17 cellular contexts compared by ENCODE assay signal in genomic region chr2:44430340-44430739, GRCh38.
A peak's percentile ranks its signal among the peaks of the same experiment; 100 is the strongest.
DNase-seq lines count a peak whose midpoint lies in the region; ATAC-seq and TF ChIP-seq lines count a peak whose summit lies in the region.
"Had no signal": no experiment of that assay in that cellular context is flagged by ENCODE, and none has a peak within 500 bp of the region (broad histone marks: within the 10 kb centered on the region; RNA-seq: fewer than 3 reads in every experiment).

No MANE protein-coding gene starts in this region.

- H3K9me3 ChIP-seq in ectodermal cell (ENCODE audit: control insufficient read depth, low read length) = no peaks in the 10 kb centered on the region
- peaks cover 4% of the 10 kb centered on the region for H3K9me3 ChIP-seq in neural progenitor cell (ENCODE audit: low read depth)
- H3K9me3 ChIP-seq: HAP-1 had no signal

- peaks cover 74% of the 10 kb centered on the region for H3F3A ChIP-seq in neural progenitor cell (ENCODE audit: low read depth)

- H3K4me3 ChIP-seq in ectodermal cell (ENCODE audit: insufficient read depth, low read depth, low read length) (no peak overlapping the region), neural progenitor cell (peak overlapping the region; percentile 4)
- H3K4me3 ChIP-seq: BLaER1 treated with 17β-estradiol and CSF1 and Interleukin-3, amounts not matched to agents 10 nM and 100 nM; HAP-1 had no signal

- H3K27ac Mint-ChIP-seq in neural progenitor cell = no peak overlapping the region
- H3K27ac Mint-ChIP-seq: T-helper 2 cell treated with Interferon-gamma antibody and Interleukin-4, amounts not matched to agents 5 μg/mL and 100 μg/mL, for 36 hours had no signal

- H3K36me3 ChIP-seq in ectodermal cell (ENCODE audit: control insufficient read depth, insufficient read depth, low read length) (no peaks in the 10 kb centered on the region), neural progenitor cell (peaks cover 4% of the 10 kb centered on the region)
- H3K36me3 ChIP-seq: BLaER1 treated with 17β-estradiol and CSF1 and Interleukin-3, amounts not matched to agents 10 nM and 100 nM; HAP-1 had no signal

- H3K79me2 ChIP-seq in neural progenitor cell (ENCODE audit: low read depth) = peaks cover 37% of the 10 kb centered on the region

- H3K4me1 Mint-ChIP-seq in neural progenitor cell = peaks cover 7% of the 10 kb centered on the region

- DNase-seq in NCI-H1105 treated with DMSO at 0.1 percent for 48 hours (lab: John Stamatoyannopoulos, UW) = peak; percentile 38
- DNase-seq in NCI-H1105 (lab: John Stamatoyannopoulos, UW) = no peak
- peak; percentile 50 for DNase-seq in NCI-H1436 treated with DMSO at 0.1 percent for 48 hours (lab: John Stamatoyannopoulos, UW)
- DNase-seq in neural progenitor cell (ENCODE audit: low spot score) = peak; percentile 79
- no peak for DNase-seq in NOMO-1 treated with dmso at 0.1 percent for 144 hours (lab: John Stamatoyannopoulos, UW; ENCODE audit: unreplicated experiment)
- DNase-seq in NCI-H2227 (lab: John Stamatoyannopoulos, UW; ENCODE audit: unreplicated experiment) = no peak
- DNase-seq: DMS 273 treated with DMSO at 0.1 percent for 48 hours, NCI-H187 treated with DMSO at 0.1 percent for 48 hours, NCI-H345, NCI-H526 treated with DMSO at 0.1 percent for 48 hours, SW 1271 had no signal

- peak overlapping the region; percentile 29 for H3K27ac ChIP-seq in ectodermal cell (ENCODE audit: insufficient read depth, low read depth, low read length, poor library complexity, severe bottlenecking)
- peak overlapping the region; percentile 96 for H3K27ac ChIP-seq in neural progenitor cell
- H3K27ac ChIP-seq: 22Rv1; BLaER1 treated with 17β-estradiol and CSF1 and Interleukin-3, amounts not matched to agents 10 nM and 100 nM had no signal

- H3K27me3 ChIP-seq in ectodermal cell (ENCODE audit: control insufficient read depth, insufficient read depth, low read length, poor library complexity, severe bottlenecking) (no peaks in the 10 kb centered on the region), neural progenitor cell (no peaks in the 10 kb centered on the region)
- H3K27me3 ChIP-seq: BLaER1 treated with 17β-estradiol and CSF1 and Interleukin-3, amounts not matched to agents 10 nM and 100 nM had no signal

- H3K9me3 Mint-ChIP-seq in neural progenitor cell = peaks cover 8% of the 10 kb centered on the region
- H3K9me3 Mint-ChIP-seq: T-helper 2 cell treated with Interferon-gamma antibody and Interleukin-4, amounts not matched to agents 5 μg/mL and 100 μg/mL, for 36 hours had no signal

- WGBS in ectodermal cell, 2 experiments = 0% methylated on average over 1 of the region's 1 CpG; no CpG with 5 or more reads in 1 of the 2 experiments

- no peak overlapping the region for H3K4me3 Mint-ChIP-seq in neural progenitor cell
- H3K4me3 Mint-ChIP-seq: T-helper 2 cell treated with Interferon-gamma antibody and Interleukin-4, amounts not matched to agents 5 μg/mL and 100 μg/mL, for 36 hours had no signal

- no peaks in the 10 kb centered on the region for H4K20me1 ChIP-seq in neural progenitor cell (ENCODE audit: low read depth)
- H4K20me1 ChIP-seq: BLaER1 treated with 17β-estradiol and CSF1 and Interleukin-3, amounts not matched to agents 10 nM and 100 nM had no signal

- no peak overlapping the region for H3K9ac ChIP-seq in neural progenitor cell
- H3K9ac ChIP-seq: BLaER1 treated with 17β-estradiol and CSF1 and Interleukin-3, amounts not matched to agents 10 nM and 100 nM had no signal

- peaks cover 20% of the 10 kb centered on the region for H3K4me1 ChIP-seq in ectodermal cell (ENCODE audit: control insufficient read depth, insufficient read depth, low read length)
- peaks cover 56% of the 10 kb centered on the region for H3K4me1 ChIP-seq in neural progenitor cell
- H3K4me1 ChIP-seq: HAP-1 had no signal

- H3K36me3 Mint-ChIP-seq in neural progenitor cell = no peaks in the 10 kb centered on the region

- ATAC-seq in HG02610 (IDR thresholded peaks at IDR 0.05; ENCODE audit: unreplicated experiment) = no peak

- peak overlapping the region; percentile 67 for H3K4me2 ChIP-seq in neural progenitor cell
- H3K4me2 ChIP-seq: BLaER1 treated with 17β-estradiol and CSF1 and Interleukin-3, amounts not matched to agents 10 nM and 100 nM had no signal

- no peak overlapping the region for H2AFZ ChIP-seq in neural progenitor cell (replicated peaks)

- no peaks in the 10 kb centered on the region for H3K27me3 Mint-ChIP-seq in neural progenitor cell (ENCODE audit: insufficient read depth, low read depth)

- no peak for TF ChIP-seq CTCF in neural progenitor cell (IDR thresholded peaks at IDR 0.05)

Comparison
In these comparisons a context has a peak if more than half of its experiments do, and no peak if none do; other contexts are left out.
1. DNase-seq: peak in NCI-H1105 treated with DMSO at 0.1 percent for 48 hours (single experiment), NCI-H1436 treated with DMSO at 0.1 percent for 48 hours (single experiment) and neural progenitor cell (single experiment); none in NCI-H1105 (single experiment), NOMO-1 treated with dmso at 0.1 percent for 144 hours (single experiment) and NCI-H2227 (single experiment).